ENCODE assay signal across 22 cellular contexts in the genomic region with DNA sequence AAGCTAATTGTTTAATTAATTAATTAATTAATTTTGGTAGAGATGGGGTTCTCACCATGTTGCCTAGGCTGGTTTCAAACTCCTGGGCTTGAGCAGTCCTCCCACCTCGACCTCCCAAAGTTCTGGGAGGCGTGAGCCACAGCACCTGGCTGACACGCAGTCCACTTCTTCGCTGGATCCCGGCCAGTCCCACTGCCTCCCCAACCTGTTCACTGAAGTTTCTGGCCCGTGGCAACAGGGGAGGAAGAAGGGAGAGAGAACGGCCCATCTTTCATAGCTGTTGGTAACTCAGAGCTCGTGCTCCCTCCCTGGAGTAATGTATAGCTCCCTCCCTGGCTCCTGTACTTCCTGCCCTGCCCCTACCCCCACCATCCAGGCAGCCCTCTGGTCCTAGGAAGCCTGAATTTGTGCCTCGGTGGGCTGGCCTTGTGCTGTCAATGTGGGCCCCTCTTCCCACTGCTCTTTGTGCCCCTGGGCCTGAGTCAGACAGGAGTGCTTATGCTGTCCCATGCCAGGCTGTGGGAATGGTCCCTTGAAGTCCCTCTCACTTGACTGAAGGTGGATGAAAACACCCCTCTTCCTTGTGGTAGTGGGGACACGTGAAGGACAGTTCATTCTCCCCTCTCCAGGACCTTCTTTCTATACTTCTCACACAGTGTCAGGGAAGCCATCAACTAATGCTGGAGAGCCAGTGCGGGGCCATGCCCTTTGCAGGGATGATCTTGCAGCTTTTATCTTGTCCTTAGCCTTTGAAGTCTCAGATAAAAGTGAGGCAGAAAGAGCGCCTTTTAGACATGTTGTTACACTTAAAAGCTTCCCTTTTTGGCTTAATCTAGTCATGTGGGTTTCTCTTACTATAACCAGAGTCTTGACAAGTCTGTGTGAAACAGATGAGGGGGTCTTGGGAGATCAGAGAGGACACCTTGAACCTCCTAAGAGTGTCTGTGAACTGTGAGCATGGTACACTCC. TPM values are rescaled to one million over a fixed set of nuclear protein-coding genes. Genes with fewer than 3 reads are reported as not detected.
"Had no signal": no experiment of that assay in that cellular context is flagged by ENCODE, and none has a peak within 500 bp of the region (broad histone marks: within the 10 kb centered on the region; RNA-seq: fewer than 3 reads in every experiment).

No MANE protein-coding gene starts in this region.

- H3K27me3 ChIP-seq: colonic mucosa, stomach, testis, upper lobe of left lung had no signal

- H3K9me3 Mint-ChIP-seq: activated CD4-positive, alpha-beta T cell treated with anti-CD3 and anti-CD28 coated beads, Interleukin-2, amount 10 ng/mL, durations not matched to agents 24 days and 14 days; activated naive CD8-positive, alpha-beta T cell treated with anti-CD3 and anti-CD28 coated beads, Interleukin-2, amount 50 U/mL, for 24 hours; central memory CD8-positive, alpha-beta T cell; neural crest cell had no signal

- H3K27ac Mint-ChIP-seq: activated CD4-positive, alpha-beta T cell treated with anti-CD3 and anti-CD28 coated beads, Interleukin-2, amount 10 ng/mL, durations not matched to agents 24 days and 14 days; activated naive CD8-positive, alpha-beta T cell treated with anti-CD3 and anti-CD28 coated beads, Interleukin-2, amount 50 U/mL, for 24 hours had no signal

- H3K36me3 ChIP-seq: colonic mucosa, prostate gland had no signal

- DNase-seq: activated CD4-positive, alpha-beta T cell treated with anti-CD3 and anti-CD28 coated beads, Interleukin-2, amount 10 ng/mL, durations not matched to agents 24 days and 14 days; activated CD4-positive, CD25-positive, alpha-beta regulatory T cell; activated naive CD8-positive, alpha-beta T cell treated with anti-CD3 and anti-CD28 coated beads, Interleukin-2, amount 50 U/mL, for 24 hours; anterior cingulate cortex; colonic mucosa; hypothalamus; right cardiac atrium; stimulated activated CD4-positive, alpha-beta T cell treated with anti-CD3 and anti-CD28 coated beads, Interleukin-15, amount 100 ng/mL, for 24 hours; stimulated activated CD4-positive, alpha-beta T cell treated with anti-CD3 and anti-CD28 coated beads, Interleukin-2, amount 100 ng/mL, for 48 hours; stomach; T-helper 1 cell; T-helper 9 cell; testis; upper lobe of left lung had no signal

- ATAC-seq: activated naive CD8-positive, alpha-beta T cell treated with anti-CD3 and anti-CD28 coated beads, Interleukin-2, amount 50 U/mL, for 24 hours had no signal

- H3K27ac ChIP-seq: colonic mucosa, prostate gland, stomach, testis, upper lobe of left lung had no signal

- H3K4me3 ChIP-seq: colonic mucosa, lung, prostate gland, skin epidermis, stomach, testis, upper lobe of left lung had no signal

- H3K27me3 Mint-ChIP-seq: central memory CD8-positive, alpha-beta T cell had no signal

- H3K4me1 ChIP-seq: colonic mucosa had no signal

- H3K4me3 Mint-ChIP-seq: activated CD4-positive, alpha-beta T cell treated with anti-CD3 and anti-CD28 coated beads, Interleukin-2, amount 10 ng/mL, durations not matched to agents 24 days and 14 days; activated naive CD8-positive, alpha-beta T cell treated with anti-CD3 and anti-CD28 coated beads, Interleukin-2, amount 50 U/mL, for 24 hours; central memory CD8-positive, alpha-beta T cell; neural crest cell had no signal

- H3K4me1 Mint-ChIP-seq: neural crest cell had no signal

- FAIRE-seq: frontal cortex, keratinocyte had no signal

- H3K9me3 ChIP-seq: colonic mucosa, prostate gland, stomach, testis, upper lobe of left lung had no signal

RNA-seq across cellular contexts. Expression of gene ANGPTL2, which starts 38.1 kb away (rescaled TPM):
- total RNA-seq: activated CD4-positive, alpha-beta T cell treated with anti-CD3 and anti-CD28 coated beads, Interleukin-2, amount 10 ng/mL, durations not matched to agents 24 days and 14 days; activated CD8-positive, alpha-beta memory T cell treated with anti-CD3 and anti-CD28 coated beads for 36 hours had no signal
